Comparison of ENCODE assay signal across 7 cellular contexts in genomic region chr12:5533368-5533767, GRCh38.
"Had no signal": no experiment of that assay in that cellular context is flagged by ENCODE, and none has a peak within 500 bp of the region (broad histone marks: within the 10 kb centered on the region; RNA-seq: fewer than 3 reads in every experiment).

No MANE protein-coding gene starts in this region.

- H3K4me1 ChIP-seq: HAP-1 had no signal

- H3K27ac Mint-ChIP-seq: HFFc6 had no signal

- H3K4me3 ChIP-seq: GM23248, HAP-1 had no signal

- H3K9me3 Mint-ChIP-seq: HFFc6 had no signal

- DNase-seq: GM23248, GOT3, H7, HFFc6, IMR-90 had no signal

- H3K9me3 ChIP-seq: HAP-1 had no signal

- H3K9ac ChIP-seq: GM23248 had no signal

- H3K4me3 Mint-ChIP-seq: HFFc6 had no signal

- H3K36me3 ChIP-seq: HAP-1 had no signal

- H3K27ac ChIP-seq: GM23248, HL-60 had no signal
